ENCODE assay signal across 7 cellular contexts in the genomic region with DNA sequence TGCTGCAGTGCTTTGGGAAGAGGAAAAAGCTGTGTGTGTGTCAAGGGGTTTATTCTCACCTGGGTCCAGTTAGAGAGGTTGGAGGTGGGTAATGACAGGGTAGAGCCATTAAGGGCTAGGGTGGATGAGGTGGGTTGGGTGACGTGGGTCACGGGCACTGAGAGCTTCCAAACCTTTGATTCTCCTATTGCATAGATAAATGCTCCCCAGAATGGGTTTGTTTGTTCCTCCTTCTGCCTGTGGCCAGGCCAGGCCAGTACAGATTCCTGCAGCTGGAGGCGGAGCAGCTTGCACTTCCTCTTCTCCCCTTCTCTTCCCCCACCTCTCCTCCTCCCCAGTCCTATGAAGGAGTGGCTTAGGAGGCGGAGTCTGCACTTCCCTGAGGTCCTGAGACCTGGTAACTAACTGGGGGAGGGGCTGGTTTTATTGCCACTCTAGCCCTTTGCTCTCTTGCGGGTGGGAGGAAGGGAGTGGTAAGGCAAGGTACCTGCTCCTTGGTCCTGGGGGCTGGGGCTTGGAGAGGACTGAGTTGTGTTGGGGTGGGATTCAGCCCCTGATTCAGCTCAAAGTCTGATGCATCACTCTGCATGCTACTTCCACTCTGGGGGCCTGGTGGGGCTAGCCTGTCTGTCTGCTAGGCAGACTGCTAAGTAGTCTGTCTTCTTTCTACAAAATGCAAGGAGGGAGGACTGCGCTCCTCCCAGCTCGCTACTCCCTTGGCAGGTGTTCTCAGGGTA. TPM values are rescaled to one million over a fixed set of nuclear protein-coding genes. Genes with fewer than 3 reads are reported as not detected.
A peak's percentile ranks its signal among the peaks of the same experiment; 100 is the strongest.
DNase-seq lines count a peak whose midpoint lies in the region; ATAC-seq and TF ChIP-seq lines count a peak whose summit lies in the region.
"Had no signal": no experiment of that assay in that cellular context is flagged by ENCODE, and none has a peak within 500 bp of the region (broad histone marks: within the 10 kb centered on the region; RNA-seq: fewer than 3 reads in every experiment).

No MANE protein-coding gene starts in this region.

- peaks cover 24% of the 10 kb centered on the region for H3K4me1 ChIP-seq in mucosa of descending colon (ENCODE audit: low read depth)

- H3K9me3 ChIP-seq in mucosa of descending colon: no peaks in the 10 kb centered on the region

- DNase-seq in activated B cell treated with CpG ODN at 0.5 μM for 24 hours (no peak), mucosa of descending colon (peak; percentile 83 to 95 (median 87)), HuH-7.5 (ENCODE audit: low spot score) (no peak)
- DNase-seq in activated T-cell treated with anti-CD3 and anti-CD28 coated beads, Interleukin-2, amount 50 U/mL, for 48 hours: no peak

- H3K9me3 Mint-ChIP-seq in IgD-negative memory B cell (no peaks in the 10 kb centered on the region), activated B cell treated with CpG ODN at 0.5 μM for 24 hours (no peaks in the 10 kb centered on the region)

- H3K4me3 ChIP-seq in mucosa of descending colon: no peak overlapping the region

- intact Hi-C loops in activated B cell treated with CpG ODN at 0.5 μM for 24 hours (cut with micrococcal nuclease): loop anchor here (5.0 kb wide), 1 partner anchor 105 kb away; a partner anchor contains a TSS
- intact Hi-C loops in mucosa of descending colon (cut with DNase I, micrococcal nuclease): no loop called here

- TF ChIP-seq CTCF in activated B cell treated with CpG ODN at 0.5 μM for 24 hours (IDR thresholded peaks at IDR 0.05) (no peak), mucosa of descending colon (IDR thresholded peaks at IDR 0.05) (no peak)

- H3K36me3 Mint-ChIP-seq in IgD-negative memory B cell: peaks cover 1% of the 10 kb centered on the region
- peaks cover 6% of the 10 kb centered on the region for H3K36me3 Mint-ChIP-seq in activated B cell treated with CpG ODN at 0.5 μM for 24 hours (ENCODE audit: low read depth)

- H3K4me3 Mint-ChIP-seq in IgD-negative memory B cell (peak overlapping the region; percentile 47 to 86 (median 63)), activated B cell treated with CpG ODN at 0.5 μM for 24 hours (peak overlapping the region; percentile 38)

- ATAC-seq in GM18511 (IDR thresholded peaks at IDR 0.05; ENCODE audit: unreplicated experiment): peak; percentile 70
- ATAC-seq in activated B cell treated with CpG ODN at 0.5 μM for 24 hours (ENCODE audit: low read depth): peak; percentile 53
- ATAC-seq in mucosa of descending colon: peak; percentile 73

- H3K36me3 ChIP-seq in mucosa of descending colon (ENCODE audit: low read depth): no peaks in the 10 kb centered on the region

- CTCF ChIA-PET in activated B cell treated with CpG ODN at 0.5 μM for 24 hours (lab: Charles Lee): interaction anchor here (1.7 kb wide), 2 partner anchors 10 to 11 kb away, joined by 4 to 7 read pairs; no protein-coding TSS in a partner anchor

- H3K27me3 Mint-ChIP-seq in IgD-negative memory B cell (peaks cover 2% of the 10 kb centered on the region), activated B cell treated with CpG ODN at 0.5 μM for 24 hours (no peaks in the 10 kb centered on the region)

- peak overlapping the region; percentile 18 to 88 (median 38) for H3K27ac Mint-ChIP-seq in IgD-negative memory B cell
- peak overlapping the region; percentile 64 for H3K27ac Mint-ChIP-seq in activated B cell treated with CpG ODN at 0.5 μM for 24 hours

- peaks cover 18 to 31% (median 18%) of the 10 kb centered on the region in 3 donors for H3K4me1 Mint-ChIP-seq in IgD-negative memory B cell
- H3K4me1 Mint-ChIP-seq in activated B cell treated with CpG ODN at 0.5 μM for 24 hours: peaks cover 39% of the 10 kb centered on the region

- POLR2A ChIA-PET in activated B cell treated with CpG ODN at 0.5 μM for 24 hours (lab: Charles Lee): interaction anchor here (0.6 kb wide), 1 partner anchor 35 kb away, joined by 4 read pairs; no protein-coding TSS in a partner anchor

RNA-seq across cellular contexts. Expression of a gene that starts 3.5 kb away (rescaled TPM):
- polyA plus RNA-seq in IgD-negative memory B cell: 12.6 TPM
- total RNA-seq in activated B cell treated with CpG ODN at 0.5 μM for 24 hours: 8.6 and 8.7 TPM in 2 replicates
- 100 to 1,000 TPM; 167 to 415 (median 324) TPM for total RNA-seq in mucosa of descending colon

RNA-seq across cellular contexts. Expression of a gene that starts 18.9 kb away (rescaled TPM):
- polyA plus RNA-seq in IgD-negative memory B cell: 0.56 TPM
- 0.31 TPM in 1 of 2 replicates, not detected in the other for total RNA-seq in activated B cell treated with CpG ODN at 0.5 μM for 24 hours
- total RNA-seq in mucosa of descending colon: 100 to 1,000 TPM in 2 of 3 donors, 10 to 100 TPM in 1; 57.5 to 186 (median 154) TPM
- total RNA-seq: temporal lobe had no signal

RNA-seq across cellular contexts. Expression of a gene that starts 26.6 kb away (rescaled TPM):
- not detected for polyA plus RNA-seq in IgD-negative memory B cell
- total RNA-seq in activated B cell treated with CpG ODN at 0.5 μM for 24 hours: 0.27 TPM in 1 of 2 replicates, not detected in the other
- total RNA-seq in mucosa of descending colon: 1 to 10 TPM; 1.6 to 6.2 (median 3.5) TPM

RNA-seq across cellular contexts. Expression of a gene that starts 40.1 kb away (rescaled TPM):
- 34.0 TPM for polyA plus RNA-seq in IgD-negative memory B cell
- 43.1 and 51.0 TPM in 2 replicates for total RNA-seq in activated B cell treated with CpG ODN at 0.5 μM for 24 hours
- 10 to 100 TPM; 29.6 to 47.6 (median 36.5) TPM for total RNA-seq in mucosa of descending colon

RNA-seq across cellular contexts. Expression of a gene that starts 40.5 kb away (rescaled TPM):
- polyA plus RNA-seq in IgD-negative memory B cell: 16.0 TPM
- total RNA-seq in activated B cell treated with CpG ODN at 0.5 μM for 24 hours (23.2 and 25.2 TPM in 2 replicates), mucosa of descending colon (10 to 100 TPM; 22.2 to 37.5 (median 36.5) TPM)

Comparison
In these comparisons a context has a peak if more than half of its experiments do, and no peak if none do; other contexts are left out.
1. DNase-seq: peak in mucosa of descending colon (3 of 3); none in activated B cell treated with CpG ODN at 0.5 μM for 24 hours (single experiment), HuH-7.5 (single experiment) and activated T-cell treated with anti-CD3 and anti-CD28 coated beads, Interleukin-2, amount 50 U/mL, for 48 hours (0 of 2).
2. RNA of a gene that starts 3.5 kb away (total RNA-seq): 167 to 415 TPM in mucosa of descending colon; 8.6 to 8.7 TPM in activated B cell treated with CpG ODN at 0.5 μM for 24 hours; every median in the first group is over 10 times any median in the second.
3. RNA of a gene that starts 18.9 kb away (total RNA-seq): 57.5 to 186 TPM in mucosa of descending colon; 0.31 TPM in activated B cell treated with CpG ODN at 0.5 μM for 24 hours; every median in the first group is over 10 times any median in the second.
4. Peak in every context shown above with its lines, with median percentiles within 50 percentile points of each other: ATAC-seq.